Comparison of ENCODE assay signal across 15 cellular contexts in genomic region chr18:43486462-43486861, GRCh38.
DNase-seq lines count a peak whose midpoint lies in the region; ATAC-seq and TF ChIP-seq lines count a peak whose summit lies in the region.
"Had no signal": no experiment of that assay in that cellular context is flagged by ENCODE, and none has a peak within 500 bp of the region (broad histone marks: within the 10 kb centered on the region; RNA-seq: fewer than 3 reads in every experiment).

No MANE protein-coding gene starts in this region.

- H3K9ac ChIP-seq in MM.1S (ENCODE audit: low read length) (no peak overlapping the region), endodermal cell (ENCODE audit: extremely low read depth, low read length, poor library complexity, severe bottlenecking) (no peak overlapping the region)

- H3K4me1 ChIP-seq in MM.1S (ENCODE audit: low read length) (peaks cover 12% of the 10 kb centered on the region; the same call in 1 of the 2 replicates), endodermal cell (ENCODE audit: control insufficient read depth, insufficient read depth, low read length) (no peaks in the 10 kb centered on the region)

- CTCF ChIA-PET in activated CD4-positive, alpha-beta T cell treated with anti-CD3 and anti-CD28 coated beads, Interleukin-2, amount 10 ng/mL, durations not matched to agents 7 days and 5 days (lab: Charles Lee) = no interaction called here

- H2AFZ ChIP-seq in MM.1S (ENCODE audit: low read length) = no peak overlapping the region

- H3K36me3 Mint-ChIP-seq in activated CD4-positive, alpha-beta T cell treated with anti-CD3 and anti-CD28 coated beads, Interleukin-2, amount 10 ng/mL, durations not matched to agents 7 days and 5 days (ENCODE audit: low read depth) = no peaks in the 10 kb centered on the region
- H3K36me3 Mint-ChIP-seq in endodermal cell (ENCODE audit: low read depth) = peaks cover 2% of the 10 kb centered on the region
- H3K36me3 Mint-ChIP-seq in activated naive CD8-positive, alpha-beta T cell treated with anti-CD3 and anti-CD28 coated beads, Interleukin-2, amount 50 U/mL, for 24 hours (ENCODE audit: low read depth) = no peaks in the 10 kb centered on the region
- H3K36me3 Mint-ChIP-seq: activated naive CD4-positive, alpha-beta T cell treated with anti-CD3 and anti-CD28 coated beads, Interleukin-2, amount 10 ng/mL, durations not matched to agents 7 days and 5 days had no signal

- intact Hi-C loops in posterior vena cava (cut with DNase I) = no loop called here

- no peak overlapping the region for H3K4me2 ChIP-seq in MM.1S (ENCODE audit: low read depth, low read length)

- no peaks in the 10 kb centered on the region for H4K20me1 ChIP-seq in MM.1S (ENCODE audit: insufficient read depth, low read length)

- H3K4me1 Mint-ChIP-seq in activated CD4-positive, alpha-beta T cell treated with anti-CD3 and anti-CD28 coated beads, Interleukin-2, amount 10 ng/mL, durations not matched to agents 7 days and 5 days = no peaks in the 10 kb centered on the region
- no peaks in the 10 kb centered on the region for H3K4me1 Mint-ChIP-seq in endodermal cell
- H3K4me1 Mint-ChIP-seq in activated naive CD8-positive, alpha-beta T cell treated with anti-CD3 and anti-CD28 coated beads, Interleukin-2, amount 50 U/mL, for 24 hours = no peaks in the 10 kb centered on the region
- H3K4me1 Mint-ChIP-seq: activated naive CD4-positive, alpha-beta T cell treated with anti-CD3 and anti-CD28 coated beads, Interleukin-2, amount 10 ng/mL, durations not matched to agents 7 days and 5 days had no signal

- DNase-seq in activated CD4-positive, alpha-beta T cell treated with anti-CD3 and anti-CD28 coated beads for 48 hours = peak; percentile 11
- DNase-seq in activated CD4-positive, alpha-beta T cell treated with anti-CD3 and anti-CD28 coated beads, Interleukin-2, amount 10 ng/mL, durations not matched to agents 7 days and 5 days = no peak
- peak; percentile 15 for DNase-seq in MM.1S
- DNase-seq in endodermal cell = peak; percentile 57
- peak; percentile 15 for DNase-seq in posterior vena cava (ENCODE audit: low spot score)
- DNase-seq in activated naive CD8-positive, alpha-beta T cell treated with anti-CD3 and anti-CD28 coated beads, Interleukin-2, amount 50 U/mL, for 24 hours = no peak
- DNase-seq in OCI-M2 (lab: John Stamatoyannopoulos, UW; ENCODE audit: unreplicated experiment) = no peak
- DNase-seq: activated naive CD4-positive, alpha-beta T cell treated with anti-CD3 and anti-CD28 coated beads, Interleukin-2, amount 10 ng/mL, durations not matched to agents 7 days and 5 days; effector CD8-positive, alpha-beta T cell; foreskin melanocyte; islet precursor cell; NCI-H1694 treated with DMSO at 0.1 percent for 48 hours; stimulated activated CD4-positive, alpha-beta T cell treated with anti-CD3 and anti-CD28 coated beads, Interleukin-4, amount 100 ng/mL, for 1 hour had no signal

- no peaks in the 10 kb centered on the region for H3K9me3 ChIP-seq in MM.1S (replicated peaks; ENCODE audit: insufficient read depth, low read length)
- H3K9me3 ChIP-seq in endodermal cell (ENCODE audit: control insufficient read depth, low read length) = peaks cover 33% of the 10 kb centered on the region

- H3K9me3 Mint-ChIP-seq in activated CD4-positive, alpha-beta T cell treated with anti-CD3 and anti-CD28 coated beads, Interleukin-2, amount 10 ng/mL, durations not matched to agents 7 days and 5 days = peaks cover 17% of the 10 kb centered on the region
- H3K9me3 Mint-ChIP-seq in endodermal cell = peaks cover 34% of the 10 kb centered on the region
- peaks cover 8% of the 10 kb centered on the region for H3K9me3 Mint-ChIP-seq in activated naive CD8-positive, alpha-beta T cell treated with anti-CD3 and anti-CD28 coated beads, Interleukin-2, amount 50 U/mL, for 24 hours

- H3K36me3 ChIP-seq in MM.1S (replicated peaks; ENCODE audit: insufficient read depth, low read length) (no peaks in the 10 kb centered on the region), endodermal cell (ENCODE audit: control insufficient read depth, insufficient read depth, low read length) (no peaks in the 10 kb centered on the region)

- TF ChIP-seq CTCF in MM.1S (IDR thresholded peaks at IDR 0.05; ENCODE audit: low read length) (no peak), endodermal cell (conservative IDR thresholded peaks at IDR 0.05) (no peak)

- no peaks in the 10 kb centered on the region for H3K9me2 ChIP-seq in MM.1S (replicated peaks; ENCODE audit: insufficient read depth, low read length)

- ATAC-seq in HG03521 (IDR thresholded peaks at IDR 0.05; ENCODE audit: unreplicated experiment) = no peak
- ATAC-seq in activated naive CD8-positive, alpha-beta T cell treated with anti-CD3 and anti-CD28 coated beads, Interleukin-2, amount 50 U/mL, for 24 hours = no peak

- no peaks in the 10 kb centered on the region for H3K27me3 ChIP-seq in MM.1S (replicated peaks; ENCODE audit: insufficient read depth, low read length)
- no peaks in the 10 kb centered on the region for H3K27me3 ChIP-seq in endodermal cell (ENCODE audit: control insufficient read depth, insufficient read depth, low read length, poor library complexity, severe bottlenecking)

- H3K27me3 Mint-ChIP-seq in activated CD4-positive, alpha-beta T cell treated with anti-CD3 and anti-CD28 coated beads, Interleukin-2, amount 10 ng/mL, durations not matched to agents 7 days and 5 days = no peaks in the 10 kb centered on the region
- H3K27me3 Mint-ChIP-seq in endodermal cell (ENCODE audit: insufficient read depth) = no peaks in the 10 kb centered on the region
- H3K27me3 Mint-ChIP-seq in activated naive CD8-positive, alpha-beta T cell treated with anti-CD3 and anti-CD28 coated beads, Interleukin-2, amount 50 U/mL, for 24 hours = no peaks in the 10 kb centered on the region
- H3K27me3 Mint-ChIP-seq: activated naive CD4-positive, alpha-beta T cell treated with anti-CD3 and anti-CD28 coated beads, Interleukin-2, amount 10 ng/mL, durations not matched to agents 7 days and 5 days had no signal

- no peaks in the 10 kb centered on the region for H3K79me2 ChIP-seq in MM.1S (ENCODE audit: low read length)

- peaks cover 11% of the 10 kb centered on the region; the same call in 1 of the 2 replicates for H3F3A ChIP-seq in MM.1S (ENCODE audit: insufficient read depth, low read length)

- WGBS in endodermal cell (ENCODE audit: insufficient coverage in 1 of 2, insufficient read length in 1 of 2), 2 experiments = 89 to 100% methylated on average over 1 to 4 of the region's 4 CpGs

- H3K4me3 Mint-ChIP-seq in activated CD4-positive, alpha-beta T cell treated with anti-CD3 and anti-CD28 coated beads, Interleukin-2, amount 10 ng/mL, durations not matched to agents 7 days and 5 days = no peak overlapping the region
- no peak overlapping the region for H3K4me3 Mint-ChIP-seq in endodermal cell
- no peak overlapping the region for H3K4me3 Mint-ChIP-seq in activated naive CD8-positive, alpha-beta T cell treated with anti-CD3 and anti-CD28 coated beads, Interleukin-2, amount 50 U/mL, for 24 hours
- H3K4me3 Mint-ChIP-seq: activated naive CD4-positive, alpha-beta T cell treated with anti-CD3 and anti-CD28 coated beads, Interleukin-2, amount 10 ng/mL, durations not matched to agents 7 days and 5 days had no signal

- no peak overlapping the region for H3K27ac Mint-ChIP-seq in activated CD4-positive, alpha-beta T cell treated with anti-CD3 and anti-CD28 coated beads, Interleukin-2, amount 10 ng/mL, durations not matched to agents 7 days and 5 days
- H3K27ac Mint-ChIP-seq in endodermal cell = no peak overlapping the region
- H3K27ac Mint-ChIP-seq in activated naive CD8-positive, alpha-beta T cell treated with anti-CD3 and anti-CD28 coated beads, Interleukin-2, amount 50 U/mL, for 24 hours = no peak overlapping the region
- H3K27ac Mint-ChIP-seq: activated naive CD4-positive, alpha-beta T cell treated with anti-CD3 and anti-CD28 coated beads, Interleukin-2, amount 10 ng/mL, durations not matched to agents 7 days and 5 days had no signal

- H3K4me3 ChIP-seq in MM.1S (ENCODE audit: low read length) = no peak overlapping the region
- peak overlapping the region; percentile 11 for H3K4me3 ChIP-seq in endodermal cell (ENCODE audit: low read length)
- H3K4me3 ChIP-seq: GM12878 had no signal

- no peak overlapping the region for H3K27ac ChIP-seq in MM.1S (ENCODE audit: low read length)
- H3K27ac ChIP-seq in endodermal cell (ENCODE audit: low read depth, low read length) = no peak overlapping the region

- POLR2A ChIA-PET in activated CD4-positive, alpha-beta T cell treated with anti-CD3 and anti-CD28 coated beads, Interleukin-2, amount 10 ng/mL, durations not matched to agents 7 days and 5 days (lab: Charles Lee) = no interaction called here

Comparison
In these comparisons a context has a peak if more than half of its experiments do, and no peak if none do; other contexts are left out.
1. DNase-seq: peak in activated CD4-positive, alpha-beta T cell treated with anti-CD3 and anti-CD28 coated beads for 48 hours (single experiment), MM.1S (single experiment), endodermal cell (single experiment) and posterior vena cava (single experiment); none in activated CD4-positive, alpha-beta T cell treated with anti-CD3 and anti-CD28 coated beads, Interleukin-2, amount 10 ng/mL, durations not matched to agents 7 days and 5 days (single experiment), activated naive CD8-positive, alpha-beta T cell treated with anti-CD3 and anti-CD28 coated beads, Interleukin-2, amount 50 U/mL, for 24 hours (single experiment) and OCI-M2 (single experiment).